ENCODE assay signal across 8 cellular contexts in genomic region chr2:85418132-85419008, GRCh38. TPM values are rescaled to one million over a fixed set of nuclear protein-coding genes. Genes with fewer than 3 reads are reported as not detected.
A peak's percentile ranks its signal among the peaks of the same experiment; 100 is the strongest.
DNase-seq lines count a peak whose midpoint lies in the region; ATAC-seq and TF ChIP-seq lines count a peak whose summit lies in the region.

SH2D6 (plus strand) TSS chr2:85418714; CDS start chr2:85429466, 10,752 bp downstream.

- DNase-seq in AML-193 (lab: John Stamatoyannopoulos, UW), result peak; percentile 62 to 65
- peak; percentile 58 to 89 for DNase-seq in NCI-H446 (lab: John Stamatoyannopoulos, UW)
- peak; percentile 89 for DNase-seq in activated CD4-positive, alpha-beta T cell treated with anti-CD3 and anti-CD28 coated beads for 48 hours
- DNase-seq in coronary artery (ENCODE audit: low spot score), result peak; percentile 92
- peak; percentile 84 for DNase-seq in left lobe of liver (ENCODE audit: low spot score)
- peak; percentile 87 to 88 for DNase-seq in stimulated activated CD4-positive, alpha-beta T cell treated with anti-CD3 and anti-CD28 coated beads, Interleukin-2, amount 100 ng/mL, for 24 hours

- no peak for TF ChIP-seq CTCF in coronary artery (IDR thresholded peaks at IDR 0.05)

- peak; percentile 57 for TF ChIP-seq POLR2A in GM18951 (IDR thresholded peaks at IDR 0.05; ENCODE audit: extremely low read depth, insufficient read depth, insufficient read length)

- H3K27ac ChIP-seq in coronary artery, result peak within 1 kb of the TSS; percentile 96 to 97

- peak within 1 kb of the TSS; percentile 83 for H3K4me3 ChIP-seq in coronary artery

- peak; percentile 76 for ATAC-seq in HG03139 (IDR thresholded peaks at IDR 0.05; ENCODE audit: unreplicated experiment)
- ATAC-seq in left lobe of liver, result peak; percentile 64

- in situ Hi-C loops in GM18951 (cut with MboI; ENCODE audit: low sequenced_read_pairs, unreplicated experiment), result no loop called here

RNA-seq across cellular contexts. Expression of gene SH2D6, which starts in this region (rescaled TPM):
- total RNA-seq in left lobe of liver, result 3.1 TPM

Comparison
In these comparisons a context has a peak if more than half of its experiments do, and no peak if none do; other contexts are left out.
1. Peak in every context shown above with its lines: DNase-seq, ATAC-seq, H3K4me3 ChIP-seq and H3K27ac ChIP-seq.